Comparison of ENCODE assay signal across 1 cellular context in genomic region chr16:720990-721764, GRCh38.
TF ChIP-seq lines count a peak whose summit lies in the region.

Gene ANTKMT (plus strand): TSS chr16:721146. CDS start chr16:721275, 129 bp downstream.

TF ChIP-seq in HepG2, 621 proteins besides CTCF, POLR2A, EP300 and RAD21 (continued from another document and continues in another):
- TF ChIP-seq IRF9 (CRISPR knock-in tag; IDR thresholded peaks at IDR 0.05; ENCODE audit: borderline replicate concordance): peak; percentile 85
- no peak for TF ChIP-seq RFX1 (IDR thresholded peaks at IDR 0.05)
- 0 out of 2 replicates have a peak, but pooled peaks have one; percentile 40 for TF ChIP-seq E2F5 (CRISPR knock-in tag; conservative IDR thresholded peaks at IDR 0.05)
- peak; percentile 32; the same call in 1 of the 2 replicates for TF ChIP-seq RXRB (CRISPR knock-in tag; IDR thresholded peaks at IDR 0.05; ENCODE audit: borderline replicate concordance)
- TF ChIP-seq ZNF780A (CRISPR knock-in tag; IDR thresholded peaks at IDR 0.05): no peak; the same call in 1 of the 2 replicates
- no peak for TF ChIP-seq ZNF839 (CRISPR knock-in tag; IDR thresholded peaks at IDR 0.05; ENCODE audit: borderline replicate concordance)
- TF ChIP-seq THAP9 (CRISPR knock-in tag; IDR thresholded peaks at IDR 0.05; ENCODE audit: borderline replicate concordance): 0 out of 2 replicates have a peak, but pooled peaks have one; percentile 17
- TF ChIP-seq THAP8 (CRISPR knock-in tag; IDR thresholded peaks at IDR 0.05; ENCODE audit: borderline replicate concordance): peak; percentile 78; the same call in 1 of the 2 replicates
- TF ChIP-seq ZNF556 (CRISPR knock-in tag; IDR thresholded peaks at IDR 0.05; ENCODE audit: borderline replicate concordance): peak; percentile 92
- TF ChIP-seq ZMYM2 (CRISPR knock-in tag; IDR thresholded peaks at IDR 0.05): no peak
- TF ChIP-seq ZNF230 (CRISPR knock-in tag; IDR thresholded peaks at IDR 0.05): no peak
- TF ChIP-seq ZBTB49 (CRISPR knock-in tag; IDR thresholded peaks at IDR 0.05; ENCODE audit: borderline replicate concordance): no peak
- no peak for TF ChIP-seq ZKSCAN8 (CRISPR knock-in tag; IDR thresholded peaks at IDR 0.05; ENCODE audit: borderline replicate concordance)
- TF ChIP-seq ZNF672 (CRISPR knock-in tag; IDR thresholded peaks at IDR 0.05): no peak; the same call in 1 of the 2 replicates
- TF ChIP-seq ZNF589 (CRISPR knock-in tag; conservative IDR thresholded peaks at IDR 0.05): 0 out of 2 replicates have a peak, but pooled peaks have one; percentile 77
- peak; percentile 85 for TF ChIP-seq ZNF430 (CRISPR knock-in tag; IDR thresholded peaks at IDR 0.05)
- TF ChIP-seq ZNF143 (CRISPR knock-in tag; IDR thresholded peaks at IDR 0.05): no peak
- no peak for TF ChIP-seq CREM (IDR thresholded peaks at IDR 0.05)
- TF ChIP-seq CREM (CRISPR knock-in tag; IDR thresholded peaks at IDR 0.05): no peak
- 0 out of 2 replicates have a peak, but pooled peaks have one; percentile 29 for TF ChIP-seq SMAD9 (CRISPR knock-in tag; IDR thresholded peaks at IDR 0.05)
- TF ChIP-seq GATAD2A (CRISPR knock-in tag; IDR thresholded peaks at IDR 0.05): no peak
- TF ChIP-seq NKX3-1 (CRISPR knock-in tag; IDR thresholded peaks at IDR 0.05): peak; percentile 77
- peak; percentile 80; the same call in 1 of the 2 replicates for TF ChIP-seq ARHGAP35 (CRISPR knock-in tag; IDR thresholded peaks at IDR 0.05; ENCODE audit: borderline replicate concordance)
- peak; percentile 57; the same call in 1 of the 2 replicates for TF ChIP-seq POGK (CRISPR knock-in tag; conservative IDR thresholded peaks at IDR 0.05)
- TF ChIP-seq CHCHD3 (CRISPR knock-in tag; IDR thresholded peaks at IDR 0.05): 0 out of 2 replicates have a peak, but pooled peaks have one; percentile 29
- peak; percentile 51 for TF ChIP-seq ZNF781 (CRISPR knock-in tag; IDR thresholded peaks at IDR 0.05; ENCODE audit: borderline replicate concordance, not compliant biosample characterization)
- peak; percentile 33; the same call in 1 of the 2 replicates for TF ChIP-seq JUN (CRISPR knock-in tag; IDR thresholded peaks at IDR 0.05)
- peak; percentile 94 for TF ChIP-seq SP4 (CRISPR knock-in tag; IDR thresholded peaks at IDR 0.05)
- TF ChIP-seq HDAC1 (CRISPR knock-in tag; IDR thresholded peaks at IDR 0.05): peak; percentile 70
- TF ChIP-seq SOX5 (CRISPR knock-in tag; IDR thresholded peaks at IDR 0.05; ENCODE audit: borderline replicate concordance): peak; percentile 36; the same call in 1 of the 2 replicates
- TF ChIP-seq JUND (CRISPR knock-in tag; IDR thresholded peaks at IDR 0.05): peak; percentile 65; the same call in 1 of the 2 replicates
- TF ChIP-seq NRL (CRISPR knock-in tag; IDR thresholded peaks at IDR 0.05; ENCODE audit: borderline replicate concordance): peak; percentile 74; the same call in 1 of the 2 replicates
- peak; percentile 75; the same call in 1 of the 2 replicates for TF ChIP-seq TBX2 (CRISPR knock-in tag; IDR thresholded peaks at IDR 0.05; ENCODE audit: borderline replicate concordance)
- TF ChIP-seq ZNF501 (CRISPR knock-in tag; IDR thresholded peaks at IDR 0.05): peak; percentile 60; the same call in 1 of the 2 replicates
- TF ChIP-seq HIC2 (CRISPR knock-in tag; IDR thresholded peaks at IDR 0.05; ENCODE audit: low read depth): peak; percentile 48; the same call in 1 of the 2 replicates
- TF ChIP-seq HMGXB4 (CRISPR knock-in tag; IDR thresholded peaks at IDR 0.05; ENCODE audit: borderline replicate concordance in 1 of 2, low read depth in 1 of 2): peak; percentile 66 to 76; a peak in 3 of 4 replicates
- no peak for TF ChIP-seq ZNF615 (CRISPR knock-in tag; IDR thresholded peaks at IDR 0.05; ENCODE audit: borderline replicate concordance)
- no peak for TF ChIP-seq FOSL1 (CRISPR knock-in tag; IDR thresholded peaks at IDR 0.05; ENCODE audit: borderline replicate concordance)
- TF ChIP-seq TCF12 (IDR thresholded peaks at IDR 0.05): no peak
- 0 out of 2 replicates have a peak, but pooled peaks have one; percentile 7 for TF ChIP-seq TCF12 (CRISPR knock-in tag; IDR thresholded peaks at IDR 0.05)
- no peak for TF ChIP-seq ZFP36L1 (CRISPR knock-in tag; IDR thresholded peaks at IDR 0.05)
- TF ChIP-seq YY1 (IDR thresholded peaks at IDR 0.05; ENCODE audit: insufficient read depth, insufficient replicate concordance, low read depth, low read length): peak; percentile 72
- peak; percentile 89 for TF ChIP-seq ZNF784 (CRISPR knock-in tag; IDR thresholded peaks at IDR 0.05; ENCODE audit: borderline replicate concordance)
- TF ChIP-seq EED (CRISPR knock-in tag; IDR thresholded peaks at IDR 0.05): peak; percentile 48; the same call in 1 of the 2 replicates
- 0 out of 2 replicates have a peak, but pooled peaks have one; percentile 16 for TF ChIP-seq KLF15 (CRISPR knock-in tag; IDR thresholded peaks at IDR 0.05; ENCODE audit: borderline replicate concordance)
- TF ChIP-seq RFXAP (CRISPR knock-in tag; IDR thresholded peaks at IDR 0.05; ENCODE audit: borderline replicate concordance): 0 out of 2 replicates have a peak, but pooled peaks have one; percentile 57
- TF ChIP-seq ZFAT (CRISPR knock-in tag; conservative IDR thresholded peaks at IDR 0.05): no peak; the same call in 1 of the 2 replicates
- TF ChIP-seq TFDP1 (CRISPR knock-in tag; IDR thresholded peaks at IDR 0.05; ENCODE audit: borderline replicate concordance): peak; percentile 95
- no peak for TF ChIP-seq HNRNPL (IDR thresholded peaks at IDR 0.05; ENCODE audit: low read depth, low read length)
- peak; percentile 71; the same call in 1 of the 2 replicates for TF ChIP-seq NR0B2 (CRISPR knock-in tag; IDR thresholded peaks at IDR 0.05)
